ENCODE assay signal across 1 cellular context in the genomic region with DNA sequence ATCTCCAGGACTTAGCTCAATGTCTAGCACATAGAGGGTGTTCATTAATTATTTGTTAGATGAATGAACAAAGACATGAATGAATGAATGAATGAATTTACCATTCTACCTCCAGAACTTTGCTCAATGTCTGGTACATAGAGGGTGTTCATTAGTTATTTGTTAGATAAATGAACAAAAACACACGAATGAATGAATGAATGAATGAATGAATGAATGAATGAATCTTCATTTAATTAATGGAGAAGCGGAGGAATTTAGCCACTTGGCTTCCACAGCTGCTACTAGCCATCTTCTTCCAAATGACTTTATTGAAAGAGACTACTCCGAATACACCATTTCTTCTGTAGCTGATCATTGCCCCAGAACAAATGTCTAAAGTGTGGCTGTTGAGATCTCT.
TF ChIP-seq lines count a peak whose summit lies in the region.

No MANE protein-coding gene starts in this region.

TF ChIP-seq in K562, 482 proteins besides CTCF, POLR2A, EP300 and RAD21 (continued from another document):
- TF ChIP-seq, protein P1, sequence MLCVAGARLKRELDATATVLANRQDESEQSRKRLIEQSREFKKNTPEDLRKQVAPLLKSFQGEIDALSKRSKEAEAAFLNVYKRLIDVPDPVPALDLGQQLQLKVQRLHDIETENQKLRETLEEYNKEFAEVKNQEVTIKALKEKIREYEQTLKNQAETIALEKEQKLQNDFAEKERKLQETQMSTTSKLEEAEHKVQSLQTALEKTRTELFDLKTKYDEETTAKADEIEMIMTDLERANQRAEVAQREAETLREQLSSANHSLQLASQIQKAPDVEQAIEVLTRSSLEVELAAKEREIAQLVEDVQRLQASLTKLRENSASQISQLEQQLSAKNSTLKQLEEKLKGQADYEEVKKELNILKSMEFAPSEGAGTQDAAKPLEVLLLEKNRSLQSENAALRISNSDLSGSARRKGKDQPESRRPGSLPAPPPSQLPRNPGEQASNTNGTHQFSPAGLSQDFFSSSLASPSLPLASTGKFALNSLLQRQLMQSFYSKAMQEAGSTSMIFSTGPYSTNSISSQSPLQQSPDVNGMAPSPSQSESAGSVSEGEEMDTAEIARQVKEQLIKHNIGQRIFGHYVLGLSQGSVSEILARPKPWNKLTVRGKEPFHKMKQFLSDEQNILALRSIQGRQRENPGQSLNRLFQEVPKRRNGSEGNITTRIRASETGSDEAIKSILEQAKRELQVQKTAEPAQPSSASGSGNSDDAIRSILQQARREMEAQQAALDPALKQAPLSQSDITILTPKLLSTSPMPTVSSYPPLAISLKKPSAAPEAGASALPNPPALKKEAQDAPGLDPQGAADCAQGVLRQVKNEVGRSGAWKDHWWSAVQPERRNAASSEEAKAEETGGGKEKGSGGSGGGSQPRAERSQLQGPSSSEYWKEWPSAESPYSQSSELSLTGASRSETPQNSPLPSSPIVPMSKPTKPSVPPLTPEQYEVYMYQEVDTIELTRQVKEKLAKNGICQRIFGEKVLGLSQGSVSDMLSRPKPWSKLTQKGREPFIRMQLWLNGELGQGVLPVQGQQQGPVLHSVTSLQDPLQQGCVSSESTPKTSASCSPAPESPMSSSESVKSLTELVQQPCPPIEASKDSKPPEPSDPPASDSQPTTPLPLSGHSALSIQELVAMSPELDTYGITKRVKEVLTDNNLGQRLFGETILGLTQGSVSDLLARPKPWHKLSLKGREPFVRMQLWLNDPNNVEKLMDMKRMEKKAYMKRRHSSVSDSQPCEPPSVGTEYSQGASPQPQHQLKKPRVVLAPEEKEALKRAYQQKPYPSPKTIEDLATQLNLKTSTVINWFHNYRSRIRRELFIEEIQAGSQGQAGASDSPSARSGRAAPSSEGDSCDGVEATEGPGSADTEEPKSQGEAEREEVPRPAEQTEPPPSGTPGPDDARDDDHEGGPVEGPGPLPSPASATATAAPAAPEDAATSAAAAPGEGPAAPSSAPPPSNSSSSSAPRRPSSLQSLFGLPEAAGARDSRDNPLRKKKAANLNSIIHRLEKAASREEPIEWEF (CRISPR knock-in tag; IDR thresholded peaks at IDR 0.05) = no peak
- no peak for TF ChIP-seq MCM2 (IDR thresholded peaks at IDR 0.05; ENCODE audit: low read depth)
TF ChIP-seq in K562: peak in this region for 1.
